ENCODE assay signal across 3 cellular contexts in genomic region chr16:59164461-59164860, GRCh38.
A peak's percentile ranks its signal among the peaks of the same experiment; 100 is the strongest.
TF ChIP-seq lines count a peak whose summit lies in the region.

No MANE protein-coding gene starts in this region.

TF ChIP-seq in SK-N-SH, 30 proteins besides CTCF, POLR2A, EP300 and RAD21:
- TF ChIP-seq REST (IDR thresholded peaks at IDR 0.05; ENCODE audit: low read depth, low read length) (peak; percentile 75; the same call in 1 of the 2 replicates), ELF1 (IDR thresholded peaks at IDR 0.05) (no peak), NRF1 (IDR thresholded peaks at IDR 0.05; ENCODE audit: low read depth, low read length) (no peak), GATA2 (CRISPR knock-in tag; IDR thresholded peaks at IDR 0.05) (no peak), GABPA (IDR thresholded peaks at IDR 0.05; ENCODE audit: low read depth) (no peak)

TF ChIP-seq in SK-N-SH treated with all-trans-retinoic acid at 6 μM for 48 hours, 23 proteins besides CTCF, POLR2A, EP300 and RAD21:
- TF ChIP-seq TSHZ2 (CRISPR knock-in tag; IDR thresholded peaks at IDR 0.05) (no peak), CREB5 (CRISPR knock-in tag; IDR thresholded peaks at IDR 0.05; ENCODE audit: low read depth) (no peak), ISL1 (CRISPR knock-in tag; IDR thresholded peaks at IDR 0.05) (no peak), OSR1 (CRISPR knock-in tag; IDR thresholded peaks at IDR 0.05) (no peak), ARNTL (CRISPR knock-in tag; IDR thresholded peaks at IDR 0.05; ENCODE audit: borderline replicate concordance, low read depth) (no peak), TCF4 (CRISPR knock-in tag; IDR thresholded peaks at IDR 0.05; ENCODE audit: borderline replicate concordance) (no peak), ZFP3 (CRISPR knock-in tag; IDR thresholded peaks at IDR 0.05) (no peak), BACH2 (CRISPR knock-in tag; IDR thresholded peaks at IDR 0.05; ENCODE audit: borderline replicate concordance) (no peak), PATZ1 (CRISPR knock-in tag; IDR thresholded peaks at IDR 0.05; ENCODE audit: borderline replicate concordance) (no peak), ZC3H10 (CRISPR knock-in tag; IDR thresholded peaks at IDR 0.05) (no peak), GLIS3 (CRISPR knock-in tag; IDR thresholded peaks at IDR 0.05) (no peak)

TF ChIP-seq in endothelial cell of umbilical vein, 7 proteins besides CTCF, POLR2A, EP300 and RAD21:
- TF ChIP-seq POLR2AphosphoS5 (IDR thresholded peaks at IDR 0.05; ENCODE audit: insufficient read depth, low read depth, low read length) (no peak), MYC (IDR thresholded peaks at IDR 0.05; ENCODE audit: low read depth, low read length) (no peak), EZH2 (IDR thresholded peaks at IDR 0.05; ENCODE audit: borderline replicate concordance, low read depth, low read length, severe bottlenecking) (no peak), JUN (IDR thresholded peaks at IDR 0.05; ENCODE audit: borderline replicate concordance, insufficient read depth, insufficient read length, low read depth) (no peak), GATA2 (IDR thresholded peaks at IDR 0.05; ENCODE audit: insufficient read depth, insufficient read length, low read depth, low read length) (no peak), FOS (IDR thresholded peaks at IDR 0.05; ENCODE audit: borderline replicate concordance, insufficient read depth, low read length) (no peak), MAX (IDR thresholded peaks at IDR 0.05; ENCODE audit: insufficient read depth, insufficient read length) (no peak)
TF ChIP-seq in endothelial cell of umbilical vein: peak in this region for 0.
